1 cellular context compared by ENCODE assay signal in genomic region chr19:18427752-18428131, GRCh38.
TF ChIP-seq lines count a peak whose summit lies in the region.

No MANE protein-coding gene starts in this region.

TF ChIP-seq in K562, 482 proteins besides CTCF, POLR2A, EP300 and RAD21:
- TF ChIP-seq SRSF1 (IDR thresholded peaks at IDR 0.05; ENCODE audit: low read depth, low read length), result no peak
- no peak for TF ChIP-seq MCM5 (IDR thresholded peaks at IDR 0.05; ENCODE audit: low read depth)
- TF ChIP-seq STAT5B (CRISPR knock-in tag; IDR thresholded peaks at IDR 0.05), result no peak
- no peak for TF ChIP-seq ZBTB9 (CRISPR knock-in tag; IDR thresholded peaks at IDR 0.05)
- TF ChIP-seq ZNF146 (CRISPR knock-in tag; IDR thresholded peaks at IDR 0.05; ENCODE audit: unreplicated experiment), result no peak
- TF ChIP-seq KHSRP (IDR thresholded peaks at IDR 0.05), result no peak
- peak; percentile 34; the same call in 1 of the 2 replicates for TF ChIP-seq POLR2G (IDR thresholded peaks at IDR 0.05; ENCODE audit: low read depth, low read length)
- TF ChIP-seq CREB3L1 (IDR thresholded peaks at IDR 0.05; ENCODE audit: borderline replicate concordance, low read depth), result no peak
